8 cellular contexts compared by ENCODE assay signal in the genomic region with DNA sequence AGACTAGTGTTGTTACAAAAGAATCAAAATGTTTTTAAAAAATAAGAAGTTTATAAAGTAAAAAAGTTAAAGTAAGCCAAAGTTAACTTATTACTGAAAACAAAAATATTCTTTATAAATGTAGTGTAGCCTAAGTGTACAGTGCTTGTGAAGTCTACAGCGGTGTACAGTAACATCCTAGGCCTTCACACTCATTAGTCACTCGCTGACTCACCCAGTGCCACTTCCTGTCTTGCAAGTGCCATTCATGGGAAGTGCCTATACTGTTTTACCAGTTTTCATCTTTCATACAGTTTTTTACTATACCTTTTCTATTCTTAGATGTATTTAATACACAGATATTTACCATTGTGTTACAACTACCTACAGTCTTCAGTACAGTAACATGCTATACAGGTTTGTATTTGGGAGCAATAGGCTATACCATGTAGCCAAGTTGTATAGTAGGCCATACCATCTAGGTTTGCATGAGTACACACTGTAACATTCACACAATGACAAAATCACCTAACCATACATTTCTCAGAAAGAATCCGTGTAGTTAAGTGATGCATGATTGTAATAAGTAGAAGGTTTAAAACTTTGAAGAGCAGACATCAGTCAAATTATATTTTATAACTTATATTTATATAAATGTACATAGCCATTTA. TPM values are rescaled to one million over a fixed set of nuclear protein-coding genes. Genes with fewer than 3 reads are reported as not detected.
DNase-seq lines count a peak whose midpoint lies in the region; ATAC-seq and TF ChIP-seq lines count a peak whose summit lies in the region.

No MANE protein-coding gene starts in this region.

- H2AFZ ChIP-seq in Karpas-422 (ENCODE audit: low read length), result no peak overlapping the region

- 71 to 82% (median 72%) methylated on average over 3 of the region's 3 CpGs for WGBS in psoas muscle, 3 donors

- intact Hi-C loops in psoas muscle (cut with DNase I), result no loop called here

- ATAC-seq in GM18511 (IDR thresholded peaks at IDR 0.05; ENCODE audit: unreplicated experiment), result peak; percentile 87
- ATAC-seq in psoas muscle, result no peak

- TF ChIP-seq CTCF in kidney epithelial cell (IDR thresholded peaks at IDR 0.05; ENCODE audit: insufficient read depth, low read length, poor library complexity, severe bottlenecking), result no peak
- TF ChIP-seq CTCF in psoas muscle (IDR thresholded peaks at IDR 0.05), result no peak

- H3K36me3 ChIP-seq in kidney epithelial cell (ENCODE audit: control insufficient read depth, insufficient read depth, low read length) (no peaks in the 10 kb centered on the region), psoas muscle (ENCODE audit: insufficient read depth in 1 of 2, low read depth in 1 of 2) (no peaks in the 10 kb centered on the region), Karpas-422 (ENCODE audit: insufficient read depth, low read length) (no peaks in the 10 kb centered on the region)

- no peaks in the 10 kb centered on the region for H3K9me2 ChIP-seq in Karpas-422 (replicated peaks; ENCODE audit: insufficient read depth, low read length)

- H3K4me1 ChIP-seq in psoas muscle, result no peaks in the 10 kb centered on the region
- no peaks in the 10 kb centered on the region for H3K4me1 ChIP-seq in Karpas-422 (ENCODE audit: low read length)

- no peak overlapping the region for H3K9ac ChIP-seq in Karpas-422 (ENCODE audit: low read length)

- H3K79me2 ChIP-seq in Karpas-422 (ENCODE audit: low read length), result no peaks in the 10 kb centered on the region

- H3K4me3 ChIP-seq in kidney epithelial cell (ENCODE audit: low read depth, low read length) (no peak overlapping the region), psoas muscle (no peak overlapping the region), Karpas-422 (ENCODE audit: low read length) (no peak overlapping the region)

- no peaks in the 10 kb centered on the region for H4K20me1 ChIP-seq in Karpas-422 (ENCODE audit: insufficient read depth, low read depth, low read length)

- no peak overlapping the region for H3K4me2 ChIP-seq in Karpas-422 (ENCODE audit: low read depth, low read length, poor library complexity, severe bottlenecking)

- H3K9me3 ChIP-seq in psoas muscle, result no peaks in the 10 kb centered on the region
- H3K9me3 ChIP-seq in Karpas-422 (ENCODE audit: low read length), result no peaks in the 10 kb centered on the region

- no peak overlapping the region for H3K27ac ChIP-seq in psoas muscle
- no peak overlapping the region for H3K27ac ChIP-seq in Karpas-422 (ENCODE audit: low read length)

- DNase-seq in HT1080 (ENCODE audit: low read depth) (peak; percentile 94), kidney epithelial cell (ENCODE audit: low read depth) (peak; percentile 91), NCI-H187 (lab: John Stamatoyannopoulos, UW) (no peak), psoas muscle (no peak), DMS79 (lab: John Stamatoyannopoulos, UW) (no peak), Karpas-422 (no peak)
- DNase-seq in activated CD8-positive, alpha-beta memory T cell treated with anti-CD3 and anti-CD28 coated beads, Interleukin-2, amount 50 U/mL, for 24 hours (ENCODE audit: extremely low read depth), result peak; percentile 32

- no peaks in the 10 kb centered on the region for H3K27me3 ChIP-seq in kidney epithelial cell (ENCODE audit: control insufficient read depth, insufficient read depth, low read length)
- H3K27me3 ChIP-seq in psoas muscle (ENCODE audit: insufficient read depth in 3 of 3, low read length in 2 of 3), result no peaks in the 10 kb centered on the region
- H3K27me3 ChIP-seq in Karpas-422 (ENCODE audit: low read length), result no peaks in the 10 kb centered on the region

RNA-seq across cellular contexts. Expression of a gene that starts 13.4 kb away (rescaled TPM):
- total RNA-seq in HT1080 (2014; rRNA removed; shearing (Covaris generic)), result 50.9 and 71.5 TPM in 2 replicates
- polyA plus RNA-seq in HT1080 (2015; cell fraction: cytosol; rRNA removed), result 34.1 and 45.2 TPM in 2 replicates
- polyA plus RNA-seq in HT1080 (2015; cell fraction: nucleus; rRNA removed), result 56.3 and 70.3 TPM in 2 replicates
- 2.2 and 3.1 TPM in 2 replicates for total RNA-seq in kidney epithelial cell
- total RNA-seq in psoas muscle, result not detected
- polyA plus RNA-seq in psoas muscle, result not detected
- total RNA-seq in Karpas-422 (2014; rRNA removed; shearing (Covaris generic); ENCODE audit: low replicate concordance), result 2.8 TPM in 1 of 2 replicates, not detected in the other

Comparison
In these comparisons a context has a peak if more than half of its experiments do, and no peak if none do; other contexts are left out.
1. DNase-seq: peak in HT1080 (single experiment), activated CD8-positive, alpha-beta memory T cell treated with anti-CD3 and anti-CD28 coated beads, Interleukin-2, amount 50 U/mL, for 24 hours (single experiment) and kidney epithelial cell (single experiment); none in NCI-H187 (0 of 2), psoas muscle (0 of 2), DMS79 (single experiment) and Karpas-422 (single experiment).
2. RNA of a gene that starts 13.4 kb away (total RNA-seq): 50.9 to 71.5 TPM in HT1080; 2.2 to 3.1 TPM in kidney epithelial cell, 2.8 TPM in Karpas-422 and not detected in psoas muscle; every median in the first group is over 10 times any median in the second.